17 cellular contexts compared by ENCODE assay signal in the genomic region with DNA sequence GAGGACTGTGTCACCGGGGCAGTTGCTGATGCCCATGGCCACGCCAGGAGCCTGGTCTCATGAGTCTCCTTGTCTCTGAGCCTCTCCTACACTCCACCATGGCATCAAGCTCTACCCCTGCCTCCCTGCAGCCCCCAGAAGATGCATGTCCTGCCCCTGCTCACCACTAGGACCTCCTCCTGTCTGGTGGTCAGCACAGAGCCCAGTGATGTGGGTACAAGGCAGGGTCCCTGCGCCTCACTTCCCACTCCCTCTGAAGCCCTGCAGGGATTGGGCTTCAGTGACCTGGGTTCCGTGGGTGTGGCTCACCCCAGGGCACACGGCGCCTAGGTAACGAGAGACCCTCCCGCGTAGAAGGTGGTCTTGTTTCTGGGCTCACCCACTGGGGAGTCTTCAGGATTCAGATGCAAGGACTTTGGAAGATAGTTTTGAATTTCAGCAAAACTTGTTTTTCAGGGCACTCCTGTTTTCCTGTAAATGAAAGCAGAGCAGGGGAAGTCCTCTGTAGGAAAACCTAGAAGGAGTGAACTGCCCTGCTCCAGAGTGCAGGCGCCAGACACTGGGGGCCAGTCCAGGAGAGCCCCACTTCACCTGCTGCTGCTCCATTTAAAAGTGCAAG. TPM values are rescaled to one million over a fixed set of nuclear protein-coding genes. Genes with fewer than 3 reads are reported as not detected.
DNase-seq lines count a peak whose midpoint lies in the region; ATAC-seq, FAIRE-seq and TF ChIP-seq lines count a peak whose summit lies in the region.
"Had no signal": no experiment of that assay in that cellular context is flagged by ENCODE, and none has a peak within 500 bp of the region (broad histone marks: within the 10 kb centered on the region; RNA-seq: fewer than 3 reads in every experiment).

No MANE protein-coding gene starts in this region.

- H3K9me3 ChIP-seq in kidney (ENCODE audit: control insufficient read depth in 1 of 2, low read length in 2 of 2) (no peaks in the 10 kb centered on the region), tibial artery (no peaks in the 10 kb centered on the region)
- H3K9me3 ChIP-seq: transverse colon had no signal

- intact Hi-C loops in MCF 10A (cut with micrococcal nuclease) = no loop called here
- intact Hi-C loops in kidney (cut with DNase I) = no loop called here
- intact Hi-C loops in tibial artery (cut with DNase I; ENCODE audit: low total_unique reads) = loop anchor here (10.0 kb wide), 1 partner anchor 113 kb away; no protein-coding TSS in a partner anchor

- in situ Hi-C loops in T47D (cut with HindIII; ENCODE audit: low pct_unique_long_range_greater_than_20kb, low sequenced_read_pairs) = no loop called here

- H3K4me1 Mint-ChIP-seq in MCF 10A (ENCODE audit: insufficient read depth, unreplicated experiment) = no peaks in the 10 kb centered on the region

- H3K27me3 ChIP-seq in tibial artery = no peaks in the 10 kb centered on the region

- no peaks in the 10 kb centered on the region for H3K9me3 Mint-ChIP-seq in MCF 10A (ENCODE audit: unreplicated experiment)

- H3K4me3 Mint-ChIP-seq in MCF 10A (ENCODE audit: unreplicated experiment) = no peak overlapping the region

- H3K27me3 Mint-ChIP-seq in MCF 10A (ENCODE audit: insufficient read depth, unreplicated experiment) = peaks cover 10% of the 10 kb centered on the region

- DNase-seq in T47D (ENCODE audit: low read depth in 1 of 2, low spot score in 1 of 2) (peak; percentile 70 to 81), MCF 10A (ENCODE audit: unreplicated experiment) (no peak), cardiac fibroblast (ENCODE audit: low read depth in 2 of 2) (no peak), kidney (peak; percentile 61), tibial artery (peak in 1 of 2 donors; percentile 68), NCI-H510A (lab: John Stamatoyannopoulos, UW) (no peak), NCI-H1092 treated with DMSO at 0.1 percent for 48 hours (lab: John Stamatoyannopoulos, UW) (no peak)
- DNase-seq: activated T-cell treated with anti-CD3 and anti-CD28 coated beads, Interleukin-2, amount 50 U/mL, for 48 hours; caudate nucleus; NCI-H1105; NCI-H524; SHP77 treated with DMSO at 0.1 percent for 48 hours; transverse colon had no signal

- peak overlapping the region in 1 of 2 donors; percentile 82 for H3K9ac ChIP-seq in kidney (ENCODE audit: low read length in 2 of 2)

- H3K4me3 ChIP-seq in cardiac fibroblast (replicated peaks in 1 of 2; ENCODE audit: low read depth in 2 of 2, low read length in 2 of 2) = no peak overlapping the region
- peak overlapping the region in 1 of 2 donors; percentile 67 for H3K4me3 ChIP-seq in kidney (ENCODE audit: low read length in 2 of 2)
- peak overlapping the region; percentile 74 to 79 for H3K4me3 ChIP-seq in tibial artery
- H3K4me3 ChIP-seq: transverse colon had no signal

- H3K4me1 ChIP-seq in kidney (ENCODE audit: control insufficient read depth in 1 of 2, insufficient read depth in 1 of 2, low read depth in 1 of 2, low read length in 2 of 2) = peaks cover 44 to 53% of the 10 kb centered on the region in 2 donors
- peaks cover 0 to 78% (median 65%) of the 10 kb centered on the region in 4 donors for H3K4me1 ChIP-seq in tibial artery

- H3K36me3 Mint-ChIP-seq in MCF 10A (ENCODE audit: insufficient read depth, unreplicated experiment) = no peaks in the 10 kb centered on the region

- no TSS peak for BruUV-seq in MCF 10A (replicated peaks; lab: Mats Ljungman, UMichigan)

- FAIRE-seq in kidney (lab: Jason Lieb, UNC) = no peak
- FAIRE-seq: A204.1 had no signal

- no peak for ATAC-seq in GM18519 (IDR thresholded peaks at IDR 0.05; ENCODE audit: low FRiP score, unreplicated experiment)
- ATAC-seq: naive thymus-derived CD8-positive, alpha-beta T cell had no signal

- CTCF ChIA-PET in MCF 10A (lab: Yijun Ruan, JAX) = no interaction called here

- H3K27ac ChIP-seq in kidney (ENCODE audit: low read depth in 2 of 2, low read length in 2 of 2) = peak overlapping the region; percentile 40 to 95
- H3K27ac ChIP-seq in tibial artery = peak overlapping the region; percentile 91 to 98
- H3K27ac ChIP-seq: epithelial cell of prostate had no signal

- no peak overlapping the region for H3K27ac Mint-ChIP-seq in MCF 10A (ENCODE audit: low read depth, unreplicated experiment)
- H3K27ac Mint-ChIP-seq: naive thymus-derived CD8-positive, alpha-beta T cell had no signal

- TF ChIP-seq CTCF in MCF 10A (IDR thresholded peaks at IDR 0.05; ENCODE audit: unreplicated experiment) (no peak), cardiac fibroblast (IDR thresholded peaks at IDR 0.05; ENCODE audit: low read depth, low read length) (peak; percentile 7), kidney (IDR thresholded peaks at IDR 0.05; ENCODE audit: borderline replicate concordance, extremely low read depth, insufficient read depth) (no peak), tibial artery (IDR thresholded peaks at IDR 0.05) (no peak)

- H3K36me3 ChIP-seq in kidney (ENCODE audit: control insufficient read depth in 1 of 2, insufficient read depth in 2 of 2, low read length in 2 of 2) (no peaks in the 10 kb centered on the region), tibial artery (peaks cover 0 to 4% (median 0%) of the 10 kb centered on the region in 3 donors)
- H3K36me3 ChIP-seq: transverse colon had no signal

- POLR2A ChIA-PET in MCF 10A (lab: Yijun Ruan, JAX) = no interaction called here

RNA-seq across cellular contexts. Expression of a gene that starts 2.8 kb away (rescaled TPM):
- total RNA-seq in MCF 10A (2022) = 2.1 and 3.4 TPM in 2 replicates
- total RNA-seq in kidney = 316 TPM
- polyA plus RNA-seq in kidney (ENCODE audit: insufficient read depth, low read depth, low replicate concordance) = 150 TPM

Comparison
In these comparisons a context has a peak if more than half of its experiments do, and no peak if none do; other contexts are left out.
1. DNase-seq: peak in T47D (2 of 2) and kidney (single experiment); none in MCF 10A (single experiment), cardiac fibroblast (0 of 2), NCI-H510A (single experiment) and NCI-H1092 treated with DMSO at 0.1 percent for 48 hours (single experiment).
2. H3K4me3 ChIP-seq: peak in tibial artery (2 of 2); none in cardiac fibroblast (0 of 2).
3. RNA of a gene that starts 2.8 kb away (total RNA-seq): 316 TPM in kidney (single experiment); 2.1 to 3.4 TPM in MCF 10A; every median in the first group is over 10 times any median in the second.